In the genomic region with DNA sequence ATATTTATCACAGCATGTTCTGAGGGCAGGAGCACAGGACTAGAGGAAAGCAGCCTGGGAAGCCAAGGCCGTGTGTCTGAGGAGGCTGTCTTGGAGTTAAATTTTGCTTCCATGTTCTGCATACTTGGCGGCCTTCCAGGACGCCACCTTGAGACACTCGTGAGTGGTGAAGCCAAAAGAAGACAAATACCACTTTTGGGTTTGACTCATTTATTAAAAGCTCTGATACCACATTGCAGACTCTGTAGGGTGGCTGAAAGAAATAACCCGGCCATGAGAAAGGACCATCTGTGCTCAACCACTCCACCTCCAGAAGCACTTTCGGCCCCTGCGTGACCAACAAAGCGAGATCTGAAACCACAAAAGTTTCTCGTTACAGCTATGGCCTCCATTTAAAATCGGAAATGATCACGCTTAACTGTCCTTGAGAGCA, we compare ENCODE assay signal across 10 cellular contexts.
DNase-seq lines count a peak whose midpoint lies in the region; ATAC-seq, FAIRE-seq and TF ChIP-seq lines count a peak whose summit lies in the region.
"Had no signal": no experiment of that assay in that cellular context is flagged by ENCODE, and none has a peak within 500 bp of the region (broad histone marks: within the 10 kb centered on the region; RNA-seq: fewer than 3 reads in every experiment).

No MANE protein-coding gene starts in this region.

- H3K4me2 ChIP-seq in KMS-11, result peak overlapping the region; percentile 81

- peak; percentile 23 for DNase-seq in DMS 273 (lab: John Stamatoyannopoulos, UW; ENCODE audit: unreplicated experiment)
- no peak for DNase-seq in DMS 273 treated with DMSO at 0.1 percent for 48 hours (lab: John Stamatoyannopoulos, UW)
- DNase-seq in D721Med (ENCODE audit: insufficient read length, low spot score), result no peak
- DNase-seq in WERI-Rb-1, result no peak
- no peak for DNase-seq in Right ventricle myocardium superior
- DNase-seq: activated naive CD8-positive, alpha-beta T cell treated with anti-CD3 and anti-CD28 coated beads, Interleukin-2, amount 50 U/mL, for 24 hours had no signal

- H3K27me3 Mint-ChIP-seq in stimulated activated memory B cell treated with anti-CD40 and anti-IgM and Interleukin-4, amounts not matched to agents 10 μg/mL and 1 μg/mL and 100 μg/mL, for 72 hours, result no peaks in the 10 kb centered on the region
- H3K27me3 Mint-ChIP-seq: activated naive CD8-positive, alpha-beta T cell treated with anti-CD3 and anti-CD28 coated beads, Interleukin-2, amount 50 U/mL, for 24 hours had no signal

- no peak overlapping the region; the same call in 1 of the 2 replicates for H3K27ac ChIP-seq in KMS-11
- H3K27ac ChIP-seq in WERI-Rb-1, result no peak overlapping the region
- H3K27ac ChIP-seq: 22Rv1 had no signal

- H3K4me1 ChIP-seq in KMS-11 (ENCODE audit: low read depth, poor library complexity, severe bottlenecking), result peaks cover 32% of the 10 kb centered on the region

- TF ChIP-seq CTCF in KMS-11 (conservative IDR thresholded peaks at IDR 0.05; ENCODE audit: low read depth, low read length) (0 out of 2 replicates have a peak, but pooled peaks have one; percentile 18), D721Med (IDR thresholded peaks at IDR 0.05; ENCODE audit: insufficient read depth, missing control alignments) (no peak), WERI-Rb-1 (IDR thresholded peaks at IDR 0.05; ENCODE audit: low read depth, low read length) (no peak)

- no peak overlapping the region for H2AFZ ChIP-seq in KMS-11 (ENCODE audit: low read depth)

- no peaks in the 10 kb centered on the region for H3K9me3 Mint-ChIP-seq in stimulated activated memory B cell treated with anti-CD40 and anti-IgM and Interleukin-4, amounts not matched to agents 10 μg/mL and 1 μg/mL and 100 μg/mL, for 72 hours
- H3K9me3 Mint-ChIP-seq: activated naive CD8-positive, alpha-beta T cell treated with anti-CD3 and anti-CD28 coated beads, Interleukin-2, amount 50 U/mL, for 24 hours had no signal

- peaks cover 57% of the 10 kb centered on the region for H3K36me3 Mint-ChIP-seq in stimulated activated memory B cell treated with anti-CD40 and anti-IgM and Interleukin-4, amounts not matched to agents 10 μg/mL and 1 μg/mL and 100 μg/mL, for 72 hours

- no peaks in the 10 kb centered on the region for H3K9me3 ChIP-seq in WERI-Rb-1 (ENCODE audit: severe bottlenecking)

- FAIRE-seq in D721Med (lab: Jason Lieb, UNC), result no peak

- ATAC-seq in HG02798 (IDR thresholded peaks at IDR 0.05; ENCODE audit: poor library complexity, unreplicated experiment) (peak; percentile 99), Right ventricle myocardium superior (ENCODE audit: poor library complexity) (no peak)
- peak; percentile 70 for ATAC-seq in stimulated activated memory B cell treated with anti-CD40 and anti-IgM and Interleukin-4, amounts not matched to agents 10 μg/mL and 1 μg/mL and 100 μg/mL, for 72 hours
- ATAC-seq: activated naive CD8-positive, alpha-beta T cell treated with anti-CD3 and anti-CD28 coated beads, Interleukin-2, amount 50 U/mL, for 24 hours had no signal

- intact Hi-C loops in Right ventricle myocardium superior (cut with DNase I), result no loop called here

- no peaks in the 10 kb centered on the region for H3K79me2 ChIP-seq in KMS-11 (ENCODE audit: insufficient read depth, low read depth)

- H3K4me3 Mint-ChIP-seq in stimulated activated memory B cell treated with anti-CD40 and anti-IgM and Interleukin-4, amounts not matched to agents 10 μg/mL and 1 μg/mL and 100 μg/mL, for 72 hours, result no peak overlapping the region
- H3K4me3 Mint-ChIP-seq: activated naive CD8-positive, alpha-beta T cell treated with anti-CD3 and anti-CD28 coated beads, Interleukin-2, amount 50 U/mL, for 24 hours had no signal

- H3K27ac Mint-ChIP-seq in stimulated activated memory B cell treated with anti-CD40 and anti-IgM and Interleukin-4, amounts not matched to agents 10 μg/mL and 1 μg/mL and 100 μg/mL, for 72 hours, result peak overlapping the region; percentile 25
- H3K27ac Mint-ChIP-seq: activated naive CD8-positive, alpha-beta T cell treated with anti-CD3 and anti-CD28 coated beads, Interleukin-2, amount 50 U/mL, for 24 hours had no signal

- no peak overlapping the region for H3K9ac ChIP-seq in KMS-11

- no peaks in the 10 kb centered on the region for H3K27me3 ChIP-seq in KMS-11 (ENCODE audit: insufficient read depth, low read depth)
- no peaks in the 10 kb centered on the region for H3K27me3 ChIP-seq in WERI-Rb-1 (ENCODE audit: insufficient read depth, low read depth, severe bottlenecking)

- no peaks in the 10 kb centered on the region for H4K20me1 ChIP-seq in KMS-11 (ENCODE audit: insufficient read depth)

- no peaks in the 10 kb centered on the region; the same call in 1 of the 2 replicates for H3K36me3 ChIP-seq in KMS-11 (ENCODE audit: insufficient read depth)
- peaks cover 73% of the 10 kb centered on the region for H3K36me3 ChIP-seq in WERI-Rb-1

- no peaks in the 10 kb centered on the region for H3K4me1 Mint-ChIP-seq in stimulated activated memory B cell treated with anti-CD40 and anti-IgM and Interleukin-4, amounts not matched to agents 10 μg/mL and 1 μg/mL and 100 μg/mL, for 72 hours
- H3K4me1 Mint-ChIP-seq: activated naive CD8-positive, alpha-beta T cell treated with anti-CD3 and anti-CD28 coated beads, Interleukin-2, amount 50 U/mL, for 24 hours had no signal

- H3K4me3 ChIP-seq in KMS-11 (IDR thresholded peaks at IDR 0.05; ENCODE audit: insufficient read depth, low read depth, low read length) (no peak overlapping the region), WERI-Rb-1 (ENCODE audit: low read depth, low read length) (no peak overlapping the region)
